1 cellular context compared by ENCODE assay signal in genomic region chr2:125535089-125535488, GRCh38.
TF ChIP-seq lines count a peak whose summit lies in the region.

No MANE protein-coding gene starts in this region.

TF ChIP-seq in GM23338, 12 proteins besides CTCF, POLR2A, EP300 and RAD21 (continued from another document):
- TF ChIP-seq, protein P1, sequence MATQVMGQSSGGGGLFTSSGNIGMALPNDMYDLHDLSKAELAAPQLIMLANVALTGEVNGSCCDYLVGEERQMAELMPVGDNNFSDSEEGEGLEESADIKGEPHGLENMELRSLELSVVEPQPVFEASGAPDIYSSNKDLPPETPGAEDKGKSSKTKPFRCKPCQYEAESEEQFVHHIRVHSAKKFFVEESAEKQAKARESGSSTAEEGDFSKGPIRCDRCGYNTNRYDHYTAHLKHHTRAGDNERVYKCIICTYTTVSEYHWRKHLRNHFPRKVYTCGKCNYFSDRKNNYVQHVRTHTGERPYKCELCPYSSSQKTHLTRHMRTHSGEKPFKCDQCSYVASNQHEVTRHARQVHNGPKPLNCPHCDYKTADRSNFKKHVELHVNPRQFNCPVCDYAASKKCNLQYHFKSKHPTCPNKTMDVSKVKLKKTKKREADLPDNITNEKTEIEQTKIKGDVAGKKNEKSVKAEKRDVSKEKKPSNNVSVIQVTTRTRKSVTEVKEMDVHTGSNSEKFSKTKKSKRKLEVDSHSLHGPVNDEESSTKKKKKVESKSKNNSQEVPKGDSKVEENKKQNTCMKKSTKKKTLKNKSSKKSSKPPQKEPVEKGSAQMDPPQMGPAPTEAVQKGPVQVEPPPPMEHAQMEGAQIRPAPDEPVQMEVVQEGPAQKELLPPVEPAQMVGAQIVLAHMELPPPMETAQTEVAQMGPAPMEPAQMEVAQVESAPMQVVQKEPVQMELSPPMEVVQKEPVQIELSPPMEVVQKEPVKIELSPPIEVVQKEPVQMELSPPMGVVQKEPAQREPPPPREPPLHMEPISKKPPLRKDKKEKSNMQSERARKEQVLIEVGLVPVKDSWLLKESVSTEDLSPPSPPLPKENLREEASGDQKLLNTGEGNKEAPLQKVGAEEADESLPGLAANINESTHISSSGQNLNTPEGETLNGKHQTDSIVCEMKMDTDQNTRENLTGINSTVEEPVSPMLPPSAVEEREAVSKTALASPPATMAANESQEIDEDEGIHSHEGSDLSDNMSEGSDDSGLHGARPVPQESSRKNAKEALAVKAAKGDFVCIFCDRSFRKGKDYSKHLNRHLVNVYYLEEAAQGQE (IDR thresholded peaks at IDR 0.05; ENCODE audit: unreplicated experiment) = no peak
- no peak for TF ChIP-seq POLR2AphosphoS5 (IDR thresholded peaks at IDR 0.05; ENCODE audit: low read depth)
